In the genomic region with DNA sequence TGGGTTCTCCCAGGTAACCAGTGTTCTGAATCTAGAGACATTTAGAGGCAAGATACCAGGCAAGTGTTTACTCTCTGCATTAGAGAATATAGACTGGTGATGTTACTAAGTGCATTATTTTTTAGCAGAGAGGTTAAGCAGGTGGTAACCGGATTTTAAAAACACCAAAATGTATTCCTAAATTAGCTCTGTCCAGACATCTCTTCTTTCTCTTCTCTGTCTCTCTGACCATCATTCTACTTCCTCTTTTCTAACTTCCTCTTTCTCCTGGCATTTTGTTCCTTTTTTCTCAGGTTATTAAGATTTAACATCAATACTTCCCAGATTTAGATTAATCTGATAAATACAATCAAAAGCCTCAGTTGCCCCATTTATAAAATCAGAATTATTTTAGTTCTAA, we compare ENCODE assay signal across 16 cellular contexts. TPM values are rescaled to one million over a fixed set of nuclear protein-coding genes. Genes with fewer than 3 reads are reported as not detected.
DNase-seq lines count a peak whose midpoint lies in the region; ATAC-seq and TF ChIP-seq lines count a peak whose summit lies in the region.
"Had no signal": no experiment of that assay in that cellular context is flagged by ENCODE, and none has a peak within 500 bp of the region (broad histone marks: within the 10 kb centered on the region; RNA-seq: fewer than 3 reads in every experiment).

No MANE protein-coding gene starts in this region.

- peaks cover 7 to 19% (median 12%) of the 10 kb centered on the region in 10 experiments for H3K4me1 ChIP-seq in BLaER1 treated with 17β-estradiol and CSF1 and Interleukin-3, amounts not matched to agents 10 nM and 100 nM
- H3K4me1 ChIP-seq in foreskin keratinocyte (no peaks in the 10 kb centered on the region), HAP-1 (no peaks in the 10 kb centered on the region)
- H3K4me1 ChIP-seq: A549, transverse colon had no signal

- in situ Hi-C loops in HAP-1 (cut with MboI; ENCODE audit: low sequenced_read_pairs) = no loop called here

- DNase-seq in SIG-M5 treated with dmso at 0.1 percent for 504 hours (lab: John Stamatoyannopoulos, UW; ENCODE audit: unreplicated experiment) (peak; percentile 93), anterior cingulate cortex (lab: John Stamatoyannopoulos, UW) (no peak), foreskin keratinocyte (no peak), HAP-1 (ENCODE audit: low spot score in 2 of 2) (no peak)
- DNase-seq: activated naive CD8-positive, alpha-beta T cell treated with anti-CD3 and anti-CD28 coated beads for 36 hours; cerebellar nuclear complex; DMS53; NCI-H226; occipital lobe; transverse colon had no signal

- H3K9ac ChIP-seq in BLaER1 treated with 17β-estradiol and CSF1 and Interleukin-3, amounts not matched to agents 10 nM and 100 nM = no peak overlapping the region

- TF ChIP-seq CTCF in foreskin keratinocyte (conservative IDR thresholded peaks at IDR 0.05) = no peak

- no peaks in the 10 kb centered on the region for H3K27me3 ChIP-seq in BLaER1 treated with 17β-estradiol and CSF1 and Interleukin-3, amounts not matched to agents 10 nM and 100 nM
- H3K27me3 ChIP-seq in foreskin keratinocyte = peaks cover 54% of the 10 kb centered on the region
- no peaks in the 10 kb centered on the region for H3K27me3 ChIP-seq in HAP-1 (ENCODE audit: low read depth)

- H3K4me3 ChIP-seq in BLaER1 treated with 17β-estradiol and CSF1 and Interleukin-3, amounts not matched to agents 10 nM and 100 nM = no peak overlapping the region
- no peak overlapping the region for H3K4me3 ChIP-seq in HAP-1
- H3K4me3 ChIP-seq: A549, lung, transverse colon had no signal

- no peaks in the 10 kb centered on the region for H4K20me1 ChIP-seq in BLaER1 treated with 17β-estradiol and CSF1 and Interleukin-3, amounts not matched to agents 10 nM and 100 nM

- H3K9me3 ChIP-seq in BLaER1 treated with 17β-estradiol and CSF1 and Interleukin-3, amounts not matched to agents 10 nM and 100 nM (replicated peaks in 1 of 11) = peaks cover 10 to 34% (median 26%) of the 10 kb centered on the region in 11 experiments; a peak in 21 of 22 replicates
- H3K9me3 ChIP-seq in HAP-1 = no peaks in the 10 kb centered on the region
- H3K9me3 ChIP-seq: transverse colon had no signal

- no peaks in the 10 kb centered on the region for H3K36me3 ChIP-seq in BLaER1 treated with 17β-estradiol and CSF1 and Interleukin-3, amounts not matched to agents 10 nM and 100 nM
- H3K36me3 ChIP-seq in HAP-1 (replicated peaks) = no peaks in the 10 kb centered on the region
- H3K36me3 ChIP-seq: transverse colon had no signal

- H3K27ac ChIP-seq in BLaER1 treated with 17β-estradiol and CSF1 and Interleukin-3, amounts not matched to agents 10 nM and 100 nM = peak overlapping the region in 3 of 11 experiments; percentile 17 to 34 (median 22); a peak in 2 of 22 replicates
- H3K27ac ChIP-seq in foreskin keratinocyte = no peak overlapping the region
- H3K27ac ChIP-seq: A549, transverse colon had no signal

- ATAC-seq in GM19372 (IDR thresholded peaks at IDR 0.05; ENCODE audit: low read depth, unreplicated experiment) (peak; percentile 62), HG03521 (IDR thresholded peaks at IDR 0.05; ENCODE audit: unreplicated experiment) (peak; percentile 46), HG03108 (IDR thresholded peaks at IDR 0.05; ENCODE audit: unreplicated experiment) (no peak), foreskin keratinocyte (no peak)
- ATAC-seq: A549 had no signal

- H3K4me2 ChIP-seq in BLaER1 treated with 17β-estradiol and CSF1 and Interleukin-3, amounts not matched to agents 10 nM and 100 nM = peak overlapping the region; percentile 38 to 74 (median 59)
- H3K4me2 ChIP-seq: A549 had no signal

RNA-seq across cellular contexts. Expression of a gene that starts 31.7 kb away (rescaled TPM):
- total RNA-seq in foreskin keratinocyte = 124 and 140 TPM in 2 replicates
- polyA plus RNA-seq in foreskin keratinocyte = 82.7 and 83.9 TPM in 2 replicates

Comparison
In these comparisons a context has a peak if more than half of its experiments do, and no peak if none do; other contexts are left out.
1. ATAC-seq: peak in GM19372 (single experiment) and HG03521 (single experiment); none in HG03108 (single experiment) and foreskin keratinocyte (single experiment).